1 cellular context compared by ENCODE assay signal in the genomic region with DNA sequence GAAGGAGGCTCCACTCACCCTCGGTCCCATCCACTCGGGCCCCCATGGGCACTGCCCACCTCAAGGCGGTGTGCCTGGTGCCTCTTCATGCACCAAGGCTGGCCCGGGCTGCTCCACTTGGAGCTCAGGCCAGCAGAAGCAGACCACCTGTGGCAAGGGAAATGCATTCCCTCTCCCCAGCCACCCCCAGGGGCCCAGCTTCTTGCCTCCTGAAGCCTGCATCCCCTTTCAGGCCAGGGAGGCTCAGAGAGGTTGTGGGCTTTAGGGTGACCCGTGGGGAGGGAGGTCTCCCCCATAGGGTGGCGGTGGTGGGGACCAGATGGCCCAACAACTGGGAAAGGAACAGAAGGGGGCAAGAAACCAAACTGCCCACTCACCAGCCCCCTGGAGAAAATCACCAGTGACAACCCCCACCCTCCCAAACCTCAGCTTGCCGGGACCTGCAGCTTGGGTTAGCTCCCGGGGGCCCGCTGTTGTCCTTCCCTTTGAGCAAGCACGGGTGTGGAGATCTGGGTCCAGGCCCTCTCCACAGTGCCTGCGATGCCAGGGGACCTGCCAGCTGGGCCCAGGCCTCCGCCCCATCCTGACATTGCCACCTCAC.
TF ChIP-seq lines count a peak whose summit lies in the region.

No MANE protein-coding gene starts in this region.

TF ChIP-seq in IMR-90, 13 proteins besides CTCF, POLR2A, EP300 and RAD21 (continued from another document):
- TF ChIP-seq RFX5 (IDR thresholded peaks at IDR 0.05; ENCODE audit: low read depth, low read length) (no peak), CEBPB (IDR thresholded peaks at IDR 0.05; ENCODE audit: low read depth, low read length) (no peak), NFE2L2 (IDR thresholded peaks at IDR 0.05; ENCODE audit: low read depth, low read length) (no peak), MXI1 (IDR thresholded peaks at IDR 0.05; ENCODE audit: borderline replicate concordance, low read depth, low read length) (no peak), SMC3 (IDR thresholded peaks at IDR 0.05; ENCODE audit: low read depth, low read length) (no peak), BHLHE40 (IDR thresholded peaks at IDR 0.05; ENCODE audit: low read depth, low read length) (no peak)
- TF ChIP-seq, protein P1, sequence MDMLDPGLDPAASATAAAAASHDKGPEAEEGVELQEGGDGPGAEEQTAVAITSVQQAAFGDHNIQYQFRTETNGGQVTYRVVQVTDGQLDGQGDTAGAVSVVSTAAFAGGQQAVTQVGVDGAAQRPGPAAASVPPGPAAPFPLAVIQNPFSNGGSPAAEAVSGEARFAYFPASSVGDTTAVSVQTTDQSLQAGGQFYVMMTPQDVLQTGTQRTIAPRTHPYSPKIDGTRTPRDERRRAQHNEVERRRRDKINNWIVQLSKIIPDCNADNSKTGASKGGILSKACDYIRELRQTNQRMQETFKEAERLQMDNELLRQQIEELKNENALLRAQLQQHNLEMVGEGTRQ (IDR thresholded peaks at IDR 0.05; ENCODE audit: low read depth, low read length) = no peak
